In genomic region chr3:23944007-23944760, GRCh38 we compare ENCODE assay signal across 8 cellular contexts. TPM values are rescaled to one million over a fixed set of nuclear protein-coding genes. Genes with fewer than 3 reads are reported as not detected.
DNase-seq lines count a peak whose midpoint lies in the region; ATAC-seq and TF ChIP-seq lines count a peak whose summit lies in the region.

No MANE protein-coding gene starts in this region.

- peak overlapping the region; percentile 51 to 94 (median 84) for H3K4me3 ChIP-seq in liver (ENCODE audit: low read depth in 1 of 3, low read length in 3 of 3)
- peak overlapping the region; percentile 70 for H3K4me3 ChIP-seq in upper lobe of right lung

- peak overlapping the region in 1 of 2 donors; percentile 19 for H3K9ac ChIP-seq in liver (ENCODE audit: low read depth in 1 of 2, low read length in 2 of 2)

- TF ChIP-seq CTCF in liver (IDR thresholded peaks at IDR 0.05; ENCODE audit: low read depth, low read length, missing input control) (no peak), upper lobe of right lung (IDR thresholded peaks at IDR 0.05) (no peak)

- no peaks in the 10 kb centered on the region for H3K36me3 ChIP-seq in liver (ENCODE audit: control insufficient read depth in 4 of 4, insufficient read depth in 3 of 4, low read depth in 1 of 4, low read length in 3 of 4)
- no peaks in the 10 kb centered on the region for H3K36me3 ChIP-seq in upper lobe of right lung

- peak overlapping the region; percentile 86 for H3K27ac ChIP-seq in angular gyrus (ENCODE audit: low read depth, low read length)
- H3K27ac ChIP-seq in liver (ENCODE audit: low read depth in 1 of 2, low read length in 2 of 2): no peak overlapping the region
- H3K27ac ChIP-seq in upper lobe of right lung: peak overlapping the region; percentile 93

- intact Hi-C loops in activated naive CD4-positive, alpha-beta T cell treated with anti-CD3 and anti-CD28 coated beads for 36 hours (cut with micrococcal nuclease): no loop called here
- intact Hi-C loops in upper lobe of right lung (cut with DNase I): no loop called here

- peaks cover 24% of the 10 kb centered on the region for H3K4me1 Mint-ChIP-seq in activated naive CD4-positive, alpha-beta T cell treated with anti-CD3 and anti-CD28 coated beads for 36 hours (ENCODE audit: low read depth)

- peaks cover 1% of the 10 kb centered on the region for H3K36me3 Mint-ChIP-seq in activated naive CD4-positive, alpha-beta T cell treated with anti-CD3 and anti-CD28 coated beads for 36 hours (ENCODE audit: low read depth)

- no peaks in the 10 kb centered on the region for H3K9me3 Mint-ChIP-seq in activated naive CD4-positive, alpha-beta T cell treated with anti-CD3 and anti-CD28 coated beads for 36 hours

- peaks cover 4% of the 10 kb centered on the region for H3K27me3 Mint-ChIP-seq in activated naive CD4-positive, alpha-beta T cell treated with anti-CD3 and anti-CD28 coated beads for 36 hours (ENCODE audit: low read depth)

- ATAC-seq in upper lobe of right lung (no peak), GM21576 (IDR thresholded peaks at IDR 0.05; ENCODE audit: unreplicated experiment) (no peak)

- no peak for DNase-seq in activated naive CD4-positive, alpha-beta T cell treated with anti-CD3 and anti-CD28 coated beads for 36 hours
- no peak for DNase-seq in activated naive CD4-positive, alpha-beta T cell treated with Interleukin-2 at 50 U/mL for 16 hours
- DNase-seq in upper lobe of right lung (no peak), AG20443 (ENCODE audit: low spot score) (no peak)
- DNase-seq in stimulated activated naive CD4-positive, alpha-beta T cell treated with Interleukin-2 at 50 U/mL for 16 hours (lab: John Stamatoyannopoulos, UW): no peak

- H3K27ac Mint-ChIP-seq in activated naive CD4-positive, alpha-beta T cell treated with anti-CD3 and anti-CD28 coated beads for 36 hours: peak overlapping the region; percentile 13

- H3K4me1 ChIP-seq in liver (ENCODE audit: control insufficient read depth in 4 of 4, insufficient read depth in 4 of 4, low read length in 3 of 4): peaks cover 5 to 36% (median 29%) of the 10 kb centered on the region in 4 donors
- H3K4me1 ChIP-seq in upper lobe of right lung: peaks cover 30% of the 10 kb centered on the region

- H3K27me3 ChIP-seq in liver (ENCODE audit: control insufficient read depth in 4 of 4, insufficient read depth in 4 of 4, low read length in 3 of 4) (no peaks in the 10 kb centered on the region), upper lobe of right lung (no peaks in the 10 kb centered on the region)

- CTCF ChIA-PET in activated naive CD4-positive, alpha-beta T cell treated with anti-CD3 and anti-CD28 coated beads for 36 hours (lab: Charles Lee): interaction anchor here (0.6 kb wide), 1 partner anchor 92 kb away, joined by 3 read pairs; no protein-coding TSS in a partner anchor

- WGBS in liver: 9% methylated on average over 13 of the region's 13 CpGs

- H3K9me3 ChIP-seq in liver (ENCODE audit: control insufficient read depth in 4 of 4, low read length in 3 of 4) (no peaks in the 10 kb centered on the region), upper lobe of right lung (no peaks in the 10 kb centered on the region)

- TF ChIP-seq RAD21 in liver (IDR thresholded peaks at IDR 0.05): no peak

- H3K4me3 Mint-ChIP-seq in activated naive CD4-positive, alpha-beta T cell treated with anti-CD3 and anti-CD28 coated beads for 36 hours: peak overlapping the region; percentile 74

TF ChIP-seq in liver, 16 proteins besides CTCF, POLR2A, EP300 and RAD21:
- no peak for TF ChIP-seq RXRA (IDR thresholded peaks at IDR 0.05)
- no peak for TF ChIP-seq JUND (IDR thresholded peaks at IDR 0.05)
- TF ChIP-seq ATF3 (IDR thresholded peaks at IDR 0.05): no peak
- no peak for TF ChIP-seq TAF1 (conservative IDR thresholded peaks at IDR 0.05)
- no peak for TF ChIP-seq MAX (IDR thresholded peaks at IDR 0.05)
- TF ChIP-seq YY1 (IDR thresholded peaks at IDR 0.05): no peak
- TF ChIP-seq EGR1 (IDR thresholded peaks at IDR 0.05; ENCODE audit: low read depth in 2 of 2): no peak
- no peak for TF ChIP-seq REST (IDR thresholded peaks at IDR 0.05)
- TF ChIP-seq HNF4A (conservative IDR thresholded peaks at IDR 0.05): no peak

RNA-seq across cellular contexts. Expression of gene NR1D2, which starts 0.9 kb away (rescaled TPM):
- 1 to 10 TPM; 6.0 to 7.0 TPM for total RNA-seq in activated naive CD4-positive, alpha-beta T cell treated with anti-CD3 and anti-CD28 coated beads for 36 hours
- total RNA-seq in liver: 10 to 100 TPM in 1 of 2 donors, 1 to 10 TPM in 1; 8.8 to 25.5 TPM
- 1 to 10 TPM; 7.3 to 9.7 TPM for polyA plus RNA-seq in liver
- 62.1 TPM for total RNA-seq in upper lobe of right lung

RNA-seq across cellular contexts. Expression of gene RPL15, which starts 27.3 kb away (rescaled TPM):
- 1,000 to 10,000 TPM; 2,861 to 2,959 TPM for total RNA-seq in activated naive CD4-positive, alpha-beta T cell treated with anti-CD3 and anti-CD28 coated beads for 36 hours
- total RNA-seq in liver (1,000 to 10,000 TPM in 1 of 2 donors, 100 to 1,000 TPM in 1; 867 to 1,242 TPM), upper lobe of right lung (1,404 TPM)
- polyA plus RNA-seq in liver: 1,000 to 10,000 TPM in 1 of 2 donors, 100 to 1,000 TPM in 1; 604 to 1,364 TPM

RNA-seq across cellular contexts. Expression of gene NKIRAS1, which starts 27.4 kb away (rescaled TPM):
- 1 to 10 TPM; 2.4 to 3.1 TPM for total RNA-seq in activated naive CD4-positive, alpha-beta T cell treated with anti-CD3 and anti-CD28 coated beads for 36 hours
- 10 to 100 TPM in 1 of 2 donors, 1 to 10 TPM in 1; 4.6 to 12.6 TPM for total RNA-seq in liver
- 10 to 100 TPM in 1 of 2 donors, 1 to 10 TPM in 1; 5.6 to 11.2 TPM for polyA plus RNA-seq in liver
- total RNA-seq in upper lobe of right lung: 8.4 TPM

Comparison
In these comparisons a context has a peak if more than half of its experiments do, and no peak if none do; other contexts are left out.
1. H3K27ac ChIP-seq: peak in angular gyrus (single experiment) and upper lobe of right lung (single experiment); none in liver (0 of 2).